17 cellular contexts compared by ENCODE assay signal in the genomic region with DNA sequence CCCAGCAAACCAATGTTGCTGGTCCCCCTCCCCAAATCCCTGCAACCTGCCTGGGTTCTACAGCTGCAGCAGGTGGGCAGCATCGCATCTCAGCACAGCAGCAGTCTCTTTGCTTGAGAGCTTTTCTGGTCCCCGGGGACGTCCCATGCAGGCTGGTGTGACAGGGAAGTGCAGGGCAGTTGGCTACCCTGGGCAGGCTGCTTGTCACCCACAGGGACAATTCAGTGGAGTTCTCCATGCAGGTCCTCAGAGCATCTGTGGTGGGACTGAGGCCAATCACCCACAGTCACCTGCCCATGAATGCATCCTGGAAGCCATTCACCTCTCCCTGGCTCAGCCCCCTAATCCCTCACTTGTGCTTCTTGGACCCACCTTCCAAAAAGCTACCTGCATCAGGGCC. TPM values are rescaled to one million over a fixed set of nuclear protein-coding genes. Genes with fewer than 3 reads are reported as not detected.
DNase-seq lines count a peak whose midpoint lies in the region; ATAC-seq and TF ChIP-seq lines count a peak whose summit lies in the region.
"Had no signal": no experiment of that assay in that cellular context is flagged by ENCODE, and none has a peak within 500 bp of the region (broad histone marks: within the 10 kb centered on the region; RNA-seq: fewer than 3 reads in every experiment).

No MANE protein-coding gene starts in this region.

- 93% methylated on average over 3 of the region's 3 CpGs for WGBS in prostate gland

- peaks cover 5% of the 10 kb centered on the region for H3K36me3 Mint-ChIP-seq in stimulated activated effector memory CD8-positive, alpha-beta T cell treated with anti-CD3 and anti-CD28 coated beads, Interleukin-12 subunit alpha, Interleukin-12 subunit beta, amount 100 ng/mL, for 72 hours

- TF ChIP-seq POLR2A in NB4 (IDR thresholded peaks at IDR 0.05; ENCODE audit: extremely low read depth, insufficient read length): no peak
- TF ChIP-seq POLR2A in prostate gland (IDR thresholded peaks at IDR 0.05): no peak

- peaks cover 69% of the 10 kb centered on the region for H3K4me1 Mint-ChIP-seq in stimulated activated effector memory CD8-positive, alpha-beta T cell treated with anti-CD3 and anti-CD28 coated beads, Interleukin-12 subunit alpha, Interleukin-12 subunit beta, amount 100 ng/mL, for 72 hours

- H3K9me3 ChIP-seq in prostate gland: no peaks in the 10 kb centered on the region

- no peak for TF ChIP-seq CTCF in NB4 (IDR thresholded peaks at IDR 0.05; ENCODE audit: low read depth, low read length)
- no peak for TF ChIP-seq CTCF in dorsolateral prefrontal cortex (IDR thresholded peaks at IDR 0.05 in 54 of 56, conservative IDR thresholded peaks at IDR 0.05 in 2 of 56; ENCODE audit: low read depth in 1 of 56, partially characterized antibody in 56 of 56)
- no peak for TF ChIP-seq CTCF in prostate gland (IDR thresholded peaks at IDR 0.05)

- peak overlapping the region; percentile 45 for H3K27ac Mint-ChIP-seq in stimulated activated effector memory CD8-positive, alpha-beta T cell treated with anti-CD3 and anti-CD28 coated beads, Interleukin-12 subunit alpha, Interleukin-12 subunit beta, amount 100 ng/mL, for 72 hours

- DNase-seq in NB4 (ENCODE audit: low read depth): peak; percentile 43
- DNase-seq in dorsolateral prefrontal cortex: no peak
- DNase-seq in stimulated activated effector memory CD8-positive, alpha-beta T cell treated with anti-CD3 and anti-CD28 coated beads, Interleukin-12 subunit alpha, Interleukin-12 subunit beta, amount 100 ng/mL, for 72 hours (ENCODE audit: low spot score in 2 of 2): no peak
- no peak for DNase-seq in NCI-H2227 (lab: John Stamatoyannopoulos, UW; ENCODE audit: unreplicated experiment)
- DNase-seq in prostate gland (ENCODE audit: low spot score): no peak
- DNase-seq: activated CD4-positive, alpha-beta T cell treated with anti-CD3 and anti-CD28 coated beads for 48 hours; activated T-cell treated with anti-CD3 and anti-CD28 coated beads, Interleukin-2, amount 50 U/mL, for 48 hours; amniotic stem cell; cortex of kidney; DMS53; erythroblast; heart left ventricle; kidney had no signal

- H3K9me3 Mint-ChIP-seq in stimulated activated effector memory CD8-positive, alpha-beta T cell treated with anti-CD3 and anti-CD28 coated beads, Interleukin-12 subunit alpha, Interleukin-12 subunit beta, amount 100 ng/mL, for 72 hours: peaks cover 16% of the 10 kb centered on the region

- H3K27me3 ChIP-seq in dorsolateral prefrontal cortex: no peaks in the 10 kb centered on the region
- H3K27me3 ChIP-seq in prostate gland (replicated peaks; ENCODE audit: insufficient read depth): no peaks in the 10 kb centered on the region
- H3K27me3 ChIP-seq: heart left ventricle had no signal

- no peaks in the 10 kb centered on the region for H3K4me1 ChIP-seq in prostate gland (replicated peaks)
- H3K4me1 ChIP-seq: parathyroid adenoma had no signal

- H3K27ac ChIP-seq in dorsolateral prefrontal cortex (peak overlapping the region in 56 of 59 donors; percentile 70 to 98 (median 92)), prostate gland (no peak overlapping the region)
- H3K27ac ChIP-seq: heart left ventricle, parathyroid adenoma had no signal

- ATAC-seq in GM19463 (IDR thresholded peaks at IDR 0.05; ENCODE audit: unreplicated experiment) (peak; percentile 55), GM21825 (IDR thresholded peaks at IDR 0.05; ENCODE audit: unreplicated experiment) (no peak)
- no peak for ATAC-seq in stimulated activated effector memory CD8-positive, alpha-beta T cell treated with anti-CD3 and anti-CD28 coated beads, Interleukin-12 subunit alpha, Interleukin-12 subunit beta, amount 100 ng/mL, for 72 hours
- ATAC-seq: heart left ventricle had no signal

- no peak overlapping the region for H3K4me3 Mint-ChIP-seq in stimulated activated effector memory CD8-positive, alpha-beta T cell treated with anti-CD3 and anti-CD28 coated beads, Interleukin-12 subunit alpha, Interleukin-12 subunit beta, amount 100 ng/mL, for 72 hours

- H3K36me3 ChIP-seq in prostate gland: no peaks in the 10 kb centered on the region
- H3K36me3 ChIP-seq: heart left ventricle had no signal

- intact Hi-C loops in dorsolateral prefrontal cortex (cut with DNase I): loop anchor here (1.0 to 5.0 kb wide), 6 partner anchors 44 to 223 kb away; partner anchors contain the start of genes SECISBP2 (in 1 of the 2) and SEMA4D (in 1 of the 2)
- intact Hi-C loops in prostate gland (cut with DNase I): no loop called here

- H3K4me3 ChIP-seq in NB4 (ENCODE audit: low read depth, low read length) (no peak overlapping the region), dorsolateral prefrontal cortex (peak overlapping the region in 11 of 59 donors; percentile 2 to 46 (median 10)), prostate gland (no peak overlapping the region)
- H3K4me3 ChIP-seq: heart left ventricle, smooth muscle cell had no signal

RNA-seq across cellular contexts. Expression of gene SEMA4D, which starts 43.9 kb away (rescaled TPM):
- total RNA-seq in dorsolateral prefrontal cortex (100 to 1,000 TPM in 116 of 120 experiments, 10 to 100 TPM in 4; 90.5 to 697 (median 192) TPM), prostate gland (10 to 100 TPM; 17.1 to 52.7 TPM)

Comparison
In these comparisons a context has a peak if more than half of its experiments do, and no peak if none do; other contexts are left out.
1. H3K27ac ChIP-seq: peak in dorsolateral prefrontal cortex (56 of 59); none in prostate gland (0 of 2).